ENCODE assay signal across 1 cellular context in genomic region chr19:40601061-40601973, GRCh38.
TF ChIP-seq lines count a peak whose summit lies in the region.

Gene LTBP4, plus strand, starts transcription at chr19:40601369. Its CDS starts 19 bp downstream, at chr19:40601388.

TF ChIP-seq in K562, 482 proteins besides CTCF, POLR2A, EP300 and RAD21 (continued from another document and continues in another):
- no peak for TF ChIP-seq ZNF589 (CRISPR knock-in tag; IDR thresholded peaks at IDR 0.05; ENCODE audit: low read depth)
- no peak for TF ChIP-seq SIX5 (IDR thresholded peaks at IDR 0.05; ENCODE audit: borderline replicate concordance in 1 of 2, insufficient read depth in 1 of 2, low read depth in 1 of 2, low read length in 2 of 2)
- no peak for TF ChIP-seq HIVEP1 (CRISPR knock-in tag; IDR thresholded peaks at IDR 0.05)
- no peak for TF ChIP-seq SMARCE1 (IDR thresholded peaks at IDR 0.05)
- TF ChIP-seq DIDO1 (tag; IDR thresholded peaks at IDR 0.05; ENCODE audit: low read depth), result no peak
- no peak for TF ChIP-seq CHAMP1 (IDR thresholded peaks at IDR 0.05)
- 0 out of 2 replicates have a peak, but pooled peaks have one; percentile 9 for TF ChIP-seq CTBP1 (IDR thresholded peaks at IDR 0.05; ENCODE audit: borderline replicate concordance)
- TF ChIP-seq FOXJ3 (CRISPR knock-in tag; IDR thresholded peaks at IDR 0.05), result no peak
- no peak for TF ChIP-seq HMG20A (CRISPR knock-in tag; conservative IDR thresholded peaks at IDR 0.05)
- TF ChIP-seq GTF2B (IDR thresholded peaks at IDR 0.05; ENCODE audit: extremely low read depth, insufficient read length), result no peak
- TF ChIP-seq BMI1 (IDR thresholded peaks at IDR 0.05; ENCODE audit: low read length), result no peak
- no peak for TF ChIP-seq RBM17 (IDR thresholded peaks at IDR 0.05; ENCODE audit: borderline replicate concordance, low read depth, low read length)
- no peak for TF ChIP-seq ZNF175 (CRISPR knock-in tag; IDR thresholded peaks at IDR 0.05; ENCODE audit: low read depth)
- TF ChIP-seq TFAP4 (CRISPR knock-in tag; IDR thresholded peaks at IDR 0.05; ENCODE audit: borderline replicate concordance), result 0 out of 2 replicates have a peak, but pooled peaks have one; percentile 26
- TF ChIP-seq IRF2 (CRISPR knock-in tag; IDR thresholded peaks at IDR 0.05), result no peak
- peak; percentile 40 for TF ChIP-seq PRDM10 (IDR thresholded peaks at IDR 0.05; ENCODE audit: partially characterized antibody)
- TF ChIP-seq FOXO4 (CRISPR knock-in tag; IDR thresholded peaks at IDR 0.05), result no peak
- peak; percentile 23 for TF ChIP-seq TBP (optimal IDR thresholded peaks at IDR 0.05; ENCODE audit: low read depth, low read length)
- TF ChIP-seq ETS1 (conservative IDR thresholded peaks at IDR 0.05; ENCODE audit: control insufficient read depth, low read depth, low read length), result no peak
- TF ChIP-seq MCM3 (IDR thresholded peaks at IDR 0.05), result no peak
- no peak for TF ChIP-seq XRCC4 (IDR thresholded peaks at IDR 0.05; ENCODE audit: extremely low read depth, insufficient read depth, insufficient read length)
- no peak for TF ChIP-seq SAP30 (IDR thresholded peaks at IDR 0.05; ENCODE audit: borderline replicate concordance, insufficient read depth, low read depth, low read length, poor library complexity, severe bottlenecking)
- TF ChIP-seq TAF1 (IDR thresholded peaks at IDR 0.05; ENCODE audit: control insufficient read depth, extremely low read depth, insufficient read depth, low read length, severe bottlenecking), result peak; percentile 30
- no peak for TF ChIP-seq TAF7 (tag; IDR thresholded peaks at IDR 0.05)
- no peak for TF ChIP-seq BDP1 (IDR thresholded peaks at IDR 0.05; ENCODE audit: insufficient read depth, insufficient read length)
- no peak for TF ChIP-seq CEBPZ (IDR thresholded peaks at IDR 0.05; ENCODE audit: borderline replicate concordance, low read depth, low read length)
- TF ChIP-seq TSC22D4 (tag; IDR thresholded peaks at IDR 0.05), result no peak
- no peak for TF ChIP-seq SMAD2 (IDR thresholded peaks at IDR 0.05; ENCODE audit: low read depth, low read length)
- peak; percentile 39; the same call in 1 of the 2 replicates for TF ChIP-seq USF1 (CRISPR knock-in tag; IDR thresholded peaks at IDR 0.05)
- no peak for TF ChIP-seq DPF2 (IDR thresholded peaks at IDR 0.05)
- TF ChIP-seq OTX1 (CRISPR knock-in tag; IDR thresholded peaks at IDR 0.05), result no peak
- TF ChIP-seq IRF9 (tag; IDR thresholded peaks at IDR 0.05), result no peak
- no peak for TF ChIP-seq ZNF253 (CRISPR knock-in tag; conservative IDR thresholded peaks at IDR 0.05)
- peak; percentile 56 for TF ChIP-seq RBM22 (IDR thresholded peaks at IDR 0.05; ENCODE audit: low read depth, low read length, poor library complexity, severe bottlenecking)
- no peak for TF ChIP-seq ZNF785 (CRISPR knock-in tag; IDR thresholded peaks at IDR 0.05)
- TF ChIP-seq ESRRA (IDR thresholded peaks at IDR 0.05; ENCODE audit: borderline replicate concordance, low read depth), result no peak
- 0 out of 2 replicates have a peak, but pooled peaks have one; percentile 2 for TF ChIP-seq MAX (CRISPR knock-in tag; IDR thresholded peaks at IDR 0.05)
- TF ChIP-seq POLR3G (IDR thresholded peaks at IDR 0.05; ENCODE audit: extremely low read depth, insufficient read length, insufficient replicate concordance), result no peak
- no peak for TF ChIP-seq ZNF311 (CRISPR knock-in tag; IDR thresholded peaks at IDR 0.05)
- no peak for TF ChIP-seq ZNF79 (CRISPR knock-in tag; IDR thresholded peaks at IDR 0.05; ENCODE audit: low read depth)
- TF ChIP-seq ETV5 (CRISPR knock-in tag; IDR thresholded peaks at IDR 0.05; ENCODE audit: low read depth), result no peak
- peak; percentile 80 for TF ChIP-seq CCNT2 (IDR thresholded peaks at IDR 0.05; ENCODE audit: borderline replicate concordance, extremely low read depth, insufficient read length, low read depth, low read length)
- no peak for TF ChIP-seq TCF7 (IDR thresholded peaks at IDR 0.05; ENCODE audit: borderline replicate concordance)
- TF ChIP-seq CEBPB (tag; IDR thresholded peaks at IDR 0.05), result no peak
- TF ChIP-seq MED1 (CRISPR knock-in tag; IDR thresholded peaks at IDR 0.05; ENCODE audit: borderline replicate concordance), result no peak
- TF ChIP-seq ZBED1 (IDR thresholded peaks at IDR 0.05), result no peak
- no peak for TF ChIP-seq ZSCAN32 (CRISPR knock-in tag; IDR thresholded peaks at IDR 0.05)
- TF ChIP-seq ZNF707 (CRISPR knock-in tag; conservative IDR thresholded peaks at IDR 0.05), result no peak
- peak; percentile 22; the same call in 1 of the 2 replicates for TF ChIP-seq BHLHE40 (IDR thresholded peaks at IDR 0.05; ENCODE audit: low read length)
- no peak for TF ChIP-seq TAL1 (IDR thresholded peaks at IDR 0.05)
